ENCODE assay signal across 8 cellular contexts in the genomic region with DNA sequence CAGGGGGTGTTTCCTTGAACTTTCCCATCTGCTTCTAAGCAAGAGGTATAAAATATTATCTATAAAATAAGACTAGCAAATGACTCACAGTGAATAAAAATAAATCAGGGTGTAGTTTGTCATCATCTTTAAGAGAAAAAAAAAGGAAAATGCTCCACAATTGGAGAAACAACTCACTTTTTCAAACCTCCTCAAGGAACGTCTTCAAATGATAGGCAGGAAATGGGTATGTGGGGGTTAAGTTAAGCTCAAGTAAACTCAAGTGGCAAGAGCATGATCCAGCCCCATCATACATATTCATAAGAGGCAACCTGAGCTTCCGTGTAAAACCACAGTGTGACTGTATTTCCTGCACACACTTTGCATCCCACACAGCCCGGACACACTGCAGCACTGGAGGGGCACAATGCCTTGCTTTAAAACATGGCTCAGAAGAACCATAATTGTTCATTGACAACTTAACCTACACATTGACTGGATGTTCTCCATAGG. TPM values are rescaled to one million over a fixed set of nuclear protein-coding genes. Genes with fewer than 3 reads are reported as not detected.
A peak's percentile ranks its signal among the peaks of the same experiment; 100 is the strongest.
DNase-seq lines count a peak whose midpoint lies in the region; TF ChIP-seq lines count a peak whose summit lies in the region.

No MANE protein-coding gene starts in this region.

- DNase-seq in GM13977 (ENCODE audit: low spot score) (peak; percentile 63), HFF-Myc (ENCODE audit: extremely low read depth, low read depth) (peak; percentile 86), NCI-H1436 treated with DMSO at 0.1 percent for 48 hours (lab: John Stamatoyannopoulos, UW) (peak; percentile 34), fibroblast of mammary gland (ENCODE audit: low read depth) (peak; percentile 81), renal cortical epithelial cell (ENCODE audit: low read depth) (peak; percentile 93), cerebellum (ENCODE audit: low spot score) (no peak), NCI-H510A (lab: John Stamatoyannopoulos, UW) (no peak)
- DNase-seq in activated CD8-positive, alpha-beta memory T cell treated with anti-CD3 and anti-CD28 coated beads, Interleukin-2, amount 50 U/mL, for 4 hours, result peak; percentile 70

- H3K4me3 ChIP-seq in HFF-Myc (replicated peaks; ENCODE audit: low read depth, low read length) (peak overlapping the region; percentile 53), fibroblast of mammary gland (ENCODE audit: control insufficient read depth, low read depth, low read length) (peak overlapping the region; percentile 47)

- TF ChIP-seq CTCF in GM13977 (IDR thresholded peaks at IDR 0.05; ENCODE audit: extremely low read depth, insufficient read depth, missing control alignments), result no peak
- no peak for TF ChIP-seq CTCF in HFF-Myc (IDR thresholded peaks at IDR 0.05; ENCODE audit: low read depth, low read length, missing control alignments)
- TF ChIP-seq CTCF in fibroblast of mammary gland (conservative IDR thresholded peaks at IDR 0.05; ENCODE audit: control insufficient read depth, insufficient read depth, low read depth, low read length), result no peak

- in situ Hi-C loops in GM13977 (cut with MboI; ENCODE audit: low pct_unique_long_range_greater_than_20kb, low sequenced_read_pairs, unreplicated experiment), result no loop called here

RNA-seq across cellular contexts. Expression of gene CEP85L, which starts 58.5 kb away (rescaled TPM):
- total RNA-seq in renal cortical epithelial cell (7.6 and 15.3 TPM in 2 replicates), cerebellum (40.9 TPM)

Comparison
In these comparisons a context has a peak if more than half of its experiments do, and no peak if none do; other contexts are left out.
1. DNase-seq: peak in GM13977 (single experiment), HFF-Myc (single experiment), NCI-H1436 treated with DMSO at 0.1 percent for 48 hours (single experiment), activated CD8-positive, alpha-beta memory T cell treated with anti-CD3 and anti-CD28 coated beads, Interleukin-2, amount 50 U/mL, for 4 hours (single experiment), fibroblast of mammary gland (single experiment) and renal cortical epithelial cell (single experiment); none in cerebellum (single experiment) and NCI-H510A (single experiment).